Comparison of ENCODE assay signal across 24 cellular contexts in genomic region chr7:13217762-13218161, GRCh38.
"Had no signal": no experiment of that assay in that cellular context is flagged by ENCODE, and none has a peak within 500 bp of the region (broad histone marks: within the 10 kb centered on the region; RNA-seq: fewer than 3 reads in every experiment).

No MANE protein-coding gene starts in this region.

- H3K36me3 ChIP-seq: adrenal gland, ascending aorta, right lobe of liver, stomach, suprapubic skin, tibial nerve had no signal

- H3K27me3 Mint-ChIP-seq: activated naive CD8-positive, alpha-beta T cell; stimulated activated memory B cell treated with anti-CD40 and anti-IgM and Interleukin-4, amounts not matched to agents 10 μg/mL and 1 μg/mL and 100 μg/mL, for 72 hours had no signal

- H3K27me3 ChIP-seq: adrenal gland, ascending aorta, right lobe of liver, stomach, suprapubic skin, tibial nerve had no signal

- H3K36me3 Mint-ChIP-seq: activated naive CD8-positive, alpha-beta T cell; memory B cell; stimulated activated memory B cell treated with anti-CD40 and anti-IgM and Interleukin-4, amounts not matched to agents 10 μg/mL and 1 μg/mL and 100 μg/mL, for 72 hours had no signal

- H3K27ac ChIP-seq: adrenal gland, ascending aorta, coronary artery, epithelial cell of prostate, right lobe of liver, stomach had no signal

- H3K27ac Mint-ChIP-seq: activated naive CD8-positive, alpha-beta T cell; endodermal cell; memory B cell; nephron progenitor cell; stimulated activated memory B cell treated with anti-CD40 and anti-IgM and Interleukin-4, amounts not matched to agents 10 μg/mL and 1 μg/mL and 100 μg/mL, for 72 hours had no signal

- DNase-seq: activated T-cell treated with anti-CD3 and anti-CD28 coated beads, Interleukin-2, amount 50 U/mL, for 1 hour; adrenal gland; cerebellar nuclear complex; endodermal cell; glutamatergic neuron; hippocampal formation; nephron progenitor cell; nucleus accumbens; right lobe of liver; small intestine; stimulated activated CD4-positive, alpha-beta T cell treated with anti-CD3 and anti-CD28 coated beads, Interleukin-15, amount 100 ng/mL, for 24 hours; stomach; T-helper 1 cell; T-helper 9 cell had no signal

- H3K4me1 Mint-ChIP-seq: memory B cell; nephron progenitor cell; stimulated activated memory B cell treated with anti-CD40 and anti-IgM and Interleukin-4, amounts not matched to agents 10 μg/mL and 1 μg/mL and 100 μg/mL, for 72 hours had no signal

- H3K4me3 Mint-ChIP-seq: activated naive CD8-positive, alpha-beta T cell; endodermal cell; memory B cell; nephron progenitor cell; stimulated activated memory B cell treated with anti-CD40 and anti-IgM and Interleukin-4, amounts not matched to agents 10 μg/mL and 1 μg/mL and 100 μg/mL, for 72 hours had no signal

- H3K9me3 Mint-ChIP-seq: memory B cell; stimulated activated memory B cell treated with anti-CD40 and anti-IgM and Interleukin-4, amounts not matched to agents 10 μg/mL and 1 μg/mL and 100 μg/mL, for 72 hours had no signal

- ATAC-seq: right lobe of liver; stimulated activated memory B cell treated with anti-CD40 and anti-IgM and Interleukin-4, amounts not matched to agents 10 μg/mL and 1 μg/mL and 100 μg/mL, for 72 hours had no signal

- H3K4me3 ChIP-seq: adrenal gland, ascending aorta, coronary artery, right lobe of liver, stomach, suprapubic skin, tibial nerve had no signal

- FAIRE-seq: bronchial epithelial cell, frontal cortex, small intestine had no signal

- H3K4me1 ChIP-seq: adrenal gland, ascending aorta, right lobe of liver had no signal

- H3K9me3 ChIP-seq: adrenal gland, ascending aorta, right lobe of liver, stomach, suprapubic skin, tibial nerve had no signal
